ENCODE assay signal across 11 cellular contexts in genomic region chrX:26442340-26442739, GRCh38.
A peak's percentile ranks its signal among the peaks of the same experiment; 100 is the strongest.
DNase-seq lines count a peak whose midpoint lies in the region; ATAC-seq and TF ChIP-seq lines count a peak whose summit lies in the region.
"Had no signal": no experiment of that assay in that cellular context is flagged by ENCODE, and none has a peak within 500 bp of the region (broad histone marks: within the 10 kb centered on the region; RNA-seq: fewer than 3 reads in every experiment).

No MANE protein-coding gene starts in this region.

- H3K27ac ChIP-seq in endodermal cell (ENCODE audit: low read depth, low read length) = no peak overlapping the region

- ATAC-seq in GM21381 (IDR thresholded peaks at IDR 0.05; ENCODE audit: unreplicated experiment) = no peak

- H3K4me3 ChIP-seq in endodermal cell (ENCODE audit: low read length) = no peak overlapping the region

- H3K27me3 Mint-ChIP-seq in endodermal cell (ENCODE audit: insufficient read depth) = no peaks in the 10 kb centered on the region
- H3K27me3 Mint-ChIP-seq: stimulated activated naive CD8-positive, alpha-beta T cell treated with anti-CD3 and anti-CD28 coated beads, Interleukin-15, Interleukin-2, amounts not matched to agents 100 ng/mL and 50 ng/mL, for 24 hours had no signal

- H3K4me1 Mint-ChIP-seq in endodermal cell = peaks cover 9% of the 10 kb centered on the region

- H3K27me3 ChIP-seq in endodermal cell (ENCODE audit: control insufficient read depth, insufficient read depth, low read length, poor library complexity, severe bottlenecking) = no peaks in the 10 kb centered on the region

- WGBS in endodermal cell (ENCODE audit: insufficient coverage in 1 of 2, insufficient read length in 1 of 2), 2 experiments = 40% methylated on average over 1 of the region's 1 CpG; no CpG with 5 or more reads in 1 of the 2 experiments

- H3K9me3 ChIP-seq in endodermal cell (ENCODE audit: control insufficient read depth, low read length) = no peaks in the 10 kb centered on the region

- no peak overlapping the region for H3K27ac Mint-ChIP-seq in endodermal cell
- H3K27ac Mint-ChIP-seq: stimulated activated naive CD8-positive, alpha-beta T cell treated with anti-CD3 and anti-CD28 coated beads, Interleukin-15, Interleukin-2, amounts not matched to agents 100 ng/mL and 50 ng/mL, for 24 hours had no signal

- no peaks in the 10 kb centered on the region for H3K36me3 ChIP-seq in endodermal cell (ENCODE audit: control insufficient read depth, insufficient read depth, low read length)

- H3K4me3 Mint-ChIP-seq in endodermal cell = no peak overlapping the region
- H3K4me3 Mint-ChIP-seq: stimulated activated naive CD8-positive, alpha-beta T cell treated with anti-CD3 and anti-CD28 coated beads, Interleukin-15, Interleukin-2, amounts not matched to agents 100 ng/mL and 50 ng/mL, for 24 hours had no signal

- DNase-seq in DMS 273 (lab: John Stamatoyannopoulos, UW; ENCODE audit: unreplicated experiment) (peak; percentile 53), DMS 273 treated with DMSO at 0.1 percent for 48 hours (lab: John Stamatoyannopoulos, UW) (no peak), NCI-H524 treated with DMSO at 0.1 percent for 48 hours (lab: John Stamatoyannopoulos, UW) (peak; percentile 26), endodermal cell (no peak), pons (ENCODE audit: low spot score) (peak; percentile 2), kidney glomerular epithelial cell (lab: John Stamatoyannopoulos, UW) (no peak)
- DNase-seq in stimulated activated CD4-positive, alpha-beta T cell treated with anti-CD3 and anti-CD28 coated beads, Interleukin-1b, Interleukin-23, amount 100 ng/mL, for 48 hours = no peak
- DNase-seq: 8988T, NCI-H1436 had no signal

- H3K9ac ChIP-seq in endodermal cell (ENCODE audit: extremely low read depth, low read length, poor library complexity, severe bottlenecking) = no peak overlapping the region

- H3K4me1 ChIP-seq in endodermal cell (ENCODE audit: control insufficient read depth, insufficient read depth, low read length) = no peaks in the 10 kb centered on the region

- TF ChIP-seq CTCF in endodermal cell (conservative IDR thresholded peaks at IDR 0.05) = peak; percentile 83

- H3K36me3 Mint-ChIP-seq in endodermal cell (ENCODE audit: low read depth) = no peaks in the 10 kb centered on the region

- peaks cover 7% of the 10 kb centered on the region for H3K9me3 Mint-ChIP-seq in endodermal cell
- H3K9me3 Mint-ChIP-seq: stimulated activated naive CD8-positive, alpha-beta T cell treated with anti-CD3 and anti-CD28 coated beads, Interleukin-15, Interleukin-2, amounts not matched to agents 100 ng/mL and 50 ng/mL, for 24 hours had no signal

Comparison
In these comparisons a context has a peak if more than half of its experiments do, and no peak if none do; other contexts are left out.
1. DNase-seq: peak in DMS 273 (single experiment), NCI-H524 treated with DMSO at 0.1 percent for 48 hours (single experiment) and pons (single experiment); none in DMS 273 treated with DMSO at 0.1 percent for 48 hours (single experiment), endodermal cell (single experiment), stimulated activated CD4-positive, alpha-beta T cell treated with anti-CD3 and anti-CD28 coated beads, Interleukin-1b, Interleukin-23, amount 100 ng/mL, for 48 hours (single experiment) and kidney glomerular epithelial cell (single experiment).